ENCODE assay signal across 8 cellular contexts in genomic region chr1:2840036-2840809, GRCh38. TPM values are rescaled to one million over a fixed set of nuclear protein-coding genes. Genes with fewer than 3 reads are reported as not detected.
DNase-seq lines count a peak whose midpoint lies in the region; ATAC-seq and TF ChIP-seq lines count a peak whose summit lies in the region.

No MANE protein-coding gene starts in this region.

- H3K27ac Mint-ChIP-seq in activated CD4-positive, alpha-beta T cell treated with anti-CD3 and anti-CD28 coated beads for 36 hours: peak overlapping the region; percentile 84
- H3K27ac Mint-ChIP-seq in activated naive CD4-positive, alpha-beta T cell treated with anti-CD3 and anti-CD28 coated beads, Interleukin-2, amount 50 U/mL, for 72 hours: peak overlapping the region; percentile 50 to 87

- no peaks in the 10 kb centered on the region for H3K9me3 Mint-ChIP-seq in activated CD4-positive, alpha-beta T cell treated with anti-CD3 and anti-CD28 coated beads for 36 hours (ENCODE audit: low read depth)
- no peaks in the 10 kb centered on the region for H3K9me3 Mint-ChIP-seq in activated naive CD4-positive, alpha-beta T cell treated with anti-CD3 and anti-CD28 coated beads, Interleukin-2, amount 50 U/mL, for 72 hours

- no peaks in the 10 kb centered on the region for H3K27me3 Mint-ChIP-seq in activated CD4-positive, alpha-beta T cell treated with anti-CD3 and anti-CD28 coated beads for 36 hours

- CTCF ChIA-PET in activated CD4-positive, alpha-beta T cell treated with anti-CD3 and anti-CD28 coated beads for 36 hours (lab: Charles Lee): interaction anchor here (0.9 kb wide), 1 partner anchor 18 kb away, joined by 3 read pairs; no protein-coding TSS in a partner anchor

- no peaks in the 10 kb centered on the region for H3K36me3 Mint-ChIP-seq in activated CD4-positive, alpha-beta T cell treated with anti-CD3 and anti-CD28 coated beads for 36 hours (ENCODE audit: low read depth)
- no peaks in the 10 kb centered on the region for H3K36me3 Mint-ChIP-seq in activated naive CD4-positive, alpha-beta T cell treated with anti-CD3 and anti-CD28 coated beads, Interleukin-2, amount 50 U/mL, for 72 hours

- intact Hi-C loops in activated CD4-positive, alpha-beta T cell treated with anti-CD3 and anti-CD28 coated beads for 36 hours (cut with DNase I, micrococcal nuclease): loop anchor here in 1 of 2 experiments (1.0 kb wide), 4 partner anchors 18 to 425 kb away; no protein-coding TSS in a partner anchor

- peaks cover 21% of the 10 kb centered on the region for H3K4me1 Mint-ChIP-seq in activated CD4-positive, alpha-beta T cell treated with anti-CD3 and anti-CD28 coated beads for 36 hours

- POLR2A ChIA-PET in activated CD4-positive, alpha-beta T cell treated with anti-CD3 and anti-CD28 coated beads for 36 hours (lab: Charles Lee): no interaction called here

- TF ChIP-seq CTCF in GM12873 (IDR thresholded peaks at IDR 0.05; ENCODE audit: insufficient read depth, low read depth, low read length, missing control alignments): peak; percentile 10

- peak overlapping the region; percentile 67 for H3K4me3 Mint-ChIP-seq in activated CD4-positive, alpha-beta T cell treated with anti-CD3 and anti-CD28 coated beads for 36 hours

- ATAC-seq in activated CD4-positive, alpha-beta T cell treated with anti-CD3 and anti-CD28 coated beads for 36 hours: peak; percentile 96
- ATAC-seq in activated naive CD4-positive, alpha-beta T cell treated with anti-CD3 and anti-CD28 coated beads, Interleukin-2, amount 50 U/mL, for 72 hours: peak; percentile 89 to 96
- no peak for ATAC-seq in HG02884 (IDR thresholded peaks at IDR 0.05; ENCODE audit: unreplicated experiment)

- DNase-seq in activated CD4-positive, alpha-beta T cell treated with anti-CD3 and anti-CD28 coated beads for 36 hours: peak; percentile 81
- peak; percentile 58 to 72 for DNase-seq in activated naive CD4-positive, alpha-beta T cell treated with anti-CD3 and anti-CD28 coated beads, Interleukin-2, amount 50 U/mL, for 72 hours (ENCODE audit: low spot score in 2 of 2)
- DNase-seq in stimulated activated CD4-positive, alpha-beta T cell treated with anti-CD3 and anti-CD28 coated beads, Interleukin-4, amount 100 ng/mL, for 24 hours: peak; percentile 63
- no peak for DNase-seq in NCI-H510A (lab: John Stamatoyannopoulos, UW)
- no peak for DNase-seq in kidney glomerular epithelial cell (lab: John Stamatoyannopoulos, UW)
- DNase-seq in SW 1271 (lab: John Stamatoyannopoulos, UW): no peak

RNA-seq across cellular contexts. Expression of gene TTC34, which starts 38.7 kb away (rescaled TPM):
- 1 to 10 TPM; 1.3 TPM for total RNA-seq in activated CD4-positive, alpha-beta T cell treated with anti-CD3 and anti-CD28 coated beads for 36 hours
- 1 to 10 TPM in 1 of 2 donors, under 1 TPM in 1; 0.80 to 1.3 TPM for total RNA-seq in activated naive CD4-positive, alpha-beta T cell treated with anti-CD3 and anti-CD28 coated beads, Interleukin-2, amount 50 U/mL, for 72 hours

Comparison
In these comparisons a context has a peak if more than half of its experiments do, and no peak if none do; other contexts are left out.
1. DNase-seq: peak in activated CD4-positive, alpha-beta T cell treated with anti-CD3 and anti-CD28 coated beads for 36 hours (single experiment), activated naive CD4-positive, alpha-beta T cell treated with anti-CD3 and anti-CD28 coated beads, Interleukin-2, amount 50 U/mL, for 72 hours (2 of 2) and stimulated activated CD4-positive, alpha-beta T cell treated with anti-CD3 and anti-CD28 coated beads, Interleukin-4, amount 100 ng/mL, for 24 hours (single experiment); none in NCI-H510A (single experiment), kidney glomerular epithelial cell (single experiment) and SW 1271 (0 of 2).